Comparison of ENCODE assay signal across 12 cellular contexts in genomic region chr22:49946612-49947295, GRCh38. TPM values are rescaled to one million over a fixed set of nuclear protein-coding genes. Genes with fewer than 3 reads are reported as not detected.
DNase-seq lines count a peak whose midpoint lies in the region; ATAC-seq and TF ChIP-seq lines count a peak whose summit lies in the region.
"Had no signal": no experiment of that assay in that cellular context is flagged by ENCODE, and none has a peak within 500 bp of the region (broad histone marks: within the 10 kb centered on the region; RNA-seq: fewer than 3 reads in every experiment).

No MANE protein-coding gene starts in this region.

- POLR2A ChIA-PET in RWPE1 (lab: Yijun Ruan, JAX; ENCODE audit: low non-redundant PET), result interaction anchor here (1.1 kb wide), 1 partner anchor 11 kb away, joined by 4 read pairs; no protein-coding TSS in a partner anchor

- H3K27ac ChIP-seq in RWPE1, result peak overlapping the region; percentile 92
- H3K27ac ChIP-seq in endodermal cell (ENCODE audit: low read depth, low read length), result no peak overlapping the region

- H3K9me3 Mint-ChIP-seq in endodermal cell, result no peaks in the 10 kb centered on the region
- no peaks in the 10 kb centered on the region for H3K9me3 Mint-ChIP-seq in stimulated activated effector memory CD8-positive, alpha-beta T cell treated with anti-CD3 and anti-CD28 coated beads, Interleukin-12 subunit alpha, Interleukin-12 subunit beta, amount 100 ng/mL, for 72 hours
- H3K9me3 Mint-ChIP-seq: activated B cell treated with CpG ODN at 0.5 μM for 24 hours had no signal

- 75 to 81% methylated on average over 11 to 17 of the region's 17 CpGs for WGBS in endodermal cell (ENCODE audit: insufficient coverage in 1 of 2, insufficient read length in 1 of 2), 2 experiments

- H3K27me3 Mint-ChIP-seq in endodermal cell (ENCODE audit: insufficient read depth), result no peaks in the 10 kb centered on the region
- H3K27me3 Mint-ChIP-seq: activated B cell treated with CpG ODN at 0.5 μM for 24 hours had no signal

- no peak for ATAC-seq in stimulated activated effector memory CD8-positive, alpha-beta T cell treated with anti-CD3 and anti-CD28 coated beads, Interleukin-12 subunit alpha, Interleukin-12 subunit beta, amount 100 ng/mL, for 72 hours
- ATAC-seq in GM18502 (IDR thresholded peaks at IDR 0.05; ENCODE audit: poor library complexity, unreplicated experiment), result no peak
- ATAC-seq: esophagus mucosa had no signal

- peak overlapping the region; percentile 72 for H3K27ac Mint-ChIP-seq in endodermal cell
- peak overlapping the region; percentile 67 for H3K27ac Mint-ChIP-seq in stimulated activated effector memory CD8-positive, alpha-beta T cell treated with anti-CD3 and anti-CD28 coated beads, Interleukin-12 subunit alpha, Interleukin-12 subunit beta, amount 100 ng/mL, for 72 hours
- H3K27ac Mint-ChIP-seq: activated B cell treated with CpG ODN at 0.5 μM for 24 hours had no signal

- H3K36me3 Mint-ChIP-seq in endodermal cell (ENCODE audit: low read depth), result no peaks in the 10 kb centered on the region
- H3K36me3 Mint-ChIP-seq in stimulated activated effector memory CD8-positive, alpha-beta T cell treated with anti-CD3 and anti-CD28 coated beads, Interleukin-12 subunit alpha, Interleukin-12 subunit beta, amount 100 ng/mL, for 72 hours, result no peaks in the 10 kb centered on the region

- H3K4me3 Mint-ChIP-seq in endodermal cell, result no peak overlapping the region
- no peak overlapping the region for H3K4me3 Mint-ChIP-seq in stimulated activated effector memory CD8-positive, alpha-beta T cell treated with anti-CD3 and anti-CD28 coated beads, Interleukin-12 subunit alpha, Interleukin-12 subunit beta, amount 100 ng/mL, for 72 hours
- H3K4me3 Mint-ChIP-seq: activated B cell treated with CpG ODN at 0.5 μM for 24 hours had no signal

- no peak overlapping the region for H3K9ac ChIP-seq in endodermal cell (ENCODE audit: extremely low read depth, low read length, poor library complexity, severe bottlenecking)

- CTCF ChIA-PET in RWPE1 (lab: Yijun Ruan, JAX), result interaction anchor here (1.0 kb wide), 1 partner anchor 83 kb away, joined by 3 read pairs; no protein-coding TSS in a partner anchor

- H3K4me3 ChIP-seq in endodermal cell (ENCODE audit: low read length), result no peak overlapping the region

- TF ChIP-seq CTCF in RWPE1 (conservative IDR thresholded peaks at IDR 0.05; ENCODE audit: low read depth), result no peak
- TF ChIP-seq CTCF in endodermal cell (conservative IDR thresholded peaks at IDR 0.05), result no peak

- DNase-seq in NCI-H2081 (lab: John Stamatoyannopoulos, UW), result peak; percentile 15 to 25
- DNase-seq in NCI-H2081 treated with DMSO at 0.1 percent for 48 hours (lab: John Stamatoyannopoulos, UW), result no peak
- no peak for DNase-seq in RWPE1 (ENCODE audit: low spot score)
- DNase-seq in endodermal cell, result no peak
- DNase-seq in stimulated activated effector memory CD8-positive, alpha-beta T cell treated with anti-CD3 and anti-CD28 coated beads, Interleukin-12 subunit alpha, Interleukin-12 subunit beta, amount 100 ng/mL, for 72 hours (ENCODE audit: low spot score in 2 of 2), result no peak
- no peak for DNase-seq in 8988T
- DNase-seq in NCI-H1417 (lab: John Stamatoyannopoulos, UW), result no peak
- DNase-seq: activated B cell treated with CpG ODN at 0.5 μM for 24 hours, caudate nucleus, NCI-H446 had no signal

- peaks cover under 1% of the 10 kb centered on the region for H3K4me1 ChIP-seq in endodermal cell (ENCODE audit: control insufficient read depth, insufficient read depth, low read length)

- no peaks in the 10 kb centered on the region for H3K4me1 Mint-ChIP-seq in endodermal cell
- H3K4me1 Mint-ChIP-seq in stimulated activated effector memory CD8-positive, alpha-beta T cell treated with anti-CD3 and anti-CD28 coated beads, Interleukin-12 subunit alpha, Interleukin-12 subunit beta, amount 100 ng/mL, for 72 hours, result peaks cover 5% of the 10 kb centered on the region

- no peaks in the 10 kb centered on the region for H3K27me3 ChIP-seq in endodermal cell (ENCODE audit: control insufficient read depth, insufficient read depth, low read length, poor library complexity, severe bottlenecking)

- H3K36me3 ChIP-seq in endodermal cell (ENCODE audit: control insufficient read depth, insufficient read depth, low read length), result no peaks in the 10 kb centered on the region

- no peaks in the 10 kb centered on the region for H3K9me3 ChIP-seq in endodermal cell (ENCODE audit: control insufficient read depth, low read length)

RNA-seq across cellular contexts. Expression of gene PIM3, which starts 13.8 kb away (rescaled TPM):
- total RNA-seq in endodermal cell, result 10 to 100 TPM; 31.5 to 36.6 TPM
- 21.6 TPM for polyA plus RNA-seq in endodermal cell (2013, experiment 1 of 2)
- 19.6 TPM for polyA plus RNA-seq in endodermal cell (2013, experiment 2 of 2)

RNA-seq across cellular contexts. Expression of gene CRELD2, which starts 28.3 kb away (rescaled TPM):
- total RNA-seq in endodermal cell, result 10 to 100 TPM; 39.8 to 62.9 TPM
- 27.1 TPM for polyA plus RNA-seq in endodermal cell (2013, experiment 1 of 2)
- 27.4 TPM for polyA plus RNA-seq in endodermal cell (2013, experiment 2 of 2)

RNA-seq across cellular contexts. Expression of gene ALG12, which starts 28.5 kb away (rescaled TPM):
- 10 to 100 TPM; 19.7 to 26.2 TPM for total RNA-seq in endodermal cell
- polyA plus RNA-seq in endodermal cell (2013, experiment 1 of 2), result 16.2 TPM
- polyA plus RNA-seq in endodermal cell (2013, experiment 2 of 2), result 12.6 TPM

Comparison
In these comparisons a context has a peak if more than half of its experiments do, and no peak if none do; other contexts are left out.
1. DNase-seq: peak in NCI-H2081 (2 of 2); none in NCI-H2081 treated with DMSO at 0.1 percent for 48 hours (single experiment), RWPE1 (single experiment), endodermal cell (single experiment), stimulated activated effector memory CD8-positive, alpha-beta T cell treated with anti-CD3 and anti-CD28 coated beads, Interleukin-12 subunit alpha, Interleukin-12 subunit beta, amount 100 ng/mL, for 72 hours (0 of 2), 8988T (single experiment) and NCI-H1417 (0 of 3).